Comparison of ENCODE assay signal across 8 cellular contexts in genomic region chr4:56424697-56425514, GRCh38. TPM values are rescaled to one million over a fixed set of nuclear protein-coding genes. Genes with fewer than 3 reads are reported as not detected.
DNase-seq lines count a peak whose midpoint lies in the region; ATAC-seq and TF ChIP-seq lines count a peak whose summit lies in the region.

No MANE protein-coding gene starts in this region.

- H3K27me3 ChIP-seq in DOHH2 (ENCODE audit: control insufficient read depth, low read length): no peaks in the 10 kb centered on the region
- H3K27me3 ChIP-seq in heart right ventricle: no peaks in the 10 kb centered on the region

- intact Hi-C loops in heart right ventricle (cut with DNase I): loop anchor here (2.0 to 10.0 kb wide), 8 partner anchors 110 to 412 kb away; a partner anchor contains a TSS

- H3K9me3 ChIP-seq in DOHH2 (ENCODE audit: control insufficient read depth, insufficient read depth, low read length) (no peaks in the 10 kb centered on the region), heart right ventricle (no peaks in the 10 kb centered on the region)

- DNase-seq in KG1 (lab: John Stamatoyannopoulos, UW): peak; percentile 40
- DNase-seq in activated gamma-delta T cell treated with anti-CD3 and anti-CD28 coated beads, Interleukin-2, amount 50 U/mL, for 16 hours (ENCODE audit: low read depth): peak; percentile 17
- peak in 1 of 2 donors; percentile 30 for DNase-seq in heart right ventricle
- peak in 5 of 6 experiments; percentile 6 to 68 (median 36) for DNase-seq in stimulated activated naive CD4-positive, alpha-beta T cell (lab: John Stamatoyannopoulos, UW)
- DNase-seq in SK-N-DZ (ENCODE audit: low spot score): no peak
- DNase-seq in NCI-H2196 treated with DMSO at 0.1 percent for 48 hours (lab: John Stamatoyannopoulos, UW; ENCODE audit: unreplicated experiment): no peak

- 48 to 54% methylated on average over 5 of the region's 5 CpGs for WGBS in heart right ventricle, 2 donors

- H3K9me2 ChIP-seq in DOHH2 (replicated peaks; ENCODE audit: control insufficient read depth, low read length): no peaks in the 10 kb centered on the region

- H3F3A ChIP-seq in DOHH2 (ENCODE audit: control insufficient read depth, insufficient read depth): peaks cover 15% of the 10 kb centered on the region

- H3K79me2 ChIP-seq in DOHH2 (ENCODE audit: control insufficient read depth, low read length): peaks cover 100% of the 10 kb centered on the region

- H3K4me1 ChIP-seq in DOHH2 (ENCODE audit: control insufficient read depth, low read length) (peaks cover 93% of the 10 kb centered on the region), heart right ventricle (peaks cover 0 to 5% (median 0%) of the 10 kb centered on the region in 9 donors)

- peak overlapping the region; percentile 46; the same call in 1 of the 2 replicates for H3K4me2 ChIP-seq in DOHH2 (ENCODE audit: low read length)

- H3K4me3 ChIP-seq in DOHH2 (ENCODE audit: low read length) (no peak overlapping the region), heart right ventricle (peak overlapping the region in 6 of 10 donors; percentile 21 to 31 (median 26))

- peaks cover 32% of the 10 kb centered on the region for H4K20me1 ChIP-seq in DOHH2 (ENCODE audit: control insufficient read depth, insufficient read depth, low read depth, low read length)

- H3K36me3 ChIP-seq in DOHH2 (ENCODE audit: control insufficient read depth, low read length) (peaks cover 49% of the 10 kb centered on the region), heart right ventricle (no peaks in the 10 kb centered on the region)

- TF ChIP-seq CTCF in DOHH2 (IDR thresholded peaks at IDR 0.05; ENCODE audit: low read depth, low read length, poor library complexity, severe bottlenecking) (peak; percentile 74), heart right ventricle (IDR thresholded peaks at IDR 0.05) (peak; percentile 28 to 77 (median 68))

- ATAC-seq in heart right ventricle: peak in 5 of 8 donors; percentile 55 to 67 (median 62)
- ATAC-seq in HG03432 (IDR thresholded peaks at IDR 0.05; ENCODE audit: unreplicated experiment): no peak

- H3K27ac ChIP-seq in DOHH2 (ENCODE audit: low read depth, low read length) (peak overlapping the region; percentile 43), heart right ventricle (no peak overlapping the region)

RNA-seq across cellular contexts. Expression of gene PPAT, which starts 10.5 kb away (rescaled TPM):
- total RNA-seq in heart right ventricle: 1 to 10 TPM; 1.8 to 5.2 (median 3.1) TPM
- 1 to 10 TPM in 1 of 2 donors, under 1 TPM in 1; 0.66 to 2.7 TPM for polyA plus RNA-seq in heart right ventricle
- 75.1 and 75.8 TPM in 2 replicates for polyA plus RNA-seq in SK-N-DZ (2014; cell fraction: cytosol; rRNA removed)
- 59.2 and 67.8 TPM in 2 replicates for polyA plus RNA-seq in SK-N-DZ (2014; cell fraction: nucleus; rRNA removed)

RNA-seq across cellular contexts. Expression of gene PAICS, which starts 11.2 kb away (rescaled TPM):
- 10 to 100 TPM; 20.2 to 32.5 (median 24.7) TPM for total RNA-seq in heart right ventricle
- 10 to 100 TPM; 14.0 to 36.9 TPM for polyA plus RNA-seq in heart right ventricle
- 197 and 217 TPM in 2 replicates for polyA plus RNA-seq in SK-N-DZ (2014; cell fraction: cytosol; rRNA removed)
- polyA plus RNA-seq in SK-N-DZ (2014; cell fraction: nucleus; rRNA removed): 122 and 133 TPM in 2 replicates

RNA-seq across cellular contexts. Expression of gene AASDH, which starts 37.6 kb away (rescaled TPM):
- 1 to 10 TPM; 4.8 to 8.7 (median 6.7) TPM for total RNA-seq in heart right ventricle
- 1 to 10 TPM; 2.0 to 3.1 TPM for polyA plus RNA-seq in heart right ventricle
- 9.6 and 11.9 TPM in 2 replicates for polyA plus RNA-seq in SK-N-DZ (2014; cell fraction: cytosol; rRNA removed)
- polyA plus RNA-seq in SK-N-DZ (2014; cell fraction: nucleus; rRNA removed): 14.6 and 15.5 TPM in 2 replicates

RNA-seq across cellular contexts. Expression of gene SRP72, which starts 42.5 kb away (rescaled TPM):
- total RNA-seq in heart right ventricle: 10 to 100 TPM; 36.7 to 54.5 (median 41.8) TPM
- polyA plus RNA-seq in heart right ventricle: 10 to 100 TPM; 22.8 to 27.4 TPM
- polyA plus RNA-seq in SK-N-DZ (2014; cell fraction: cytosol; rRNA removed): 53.3 and 56.6 TPM in 2 replicates
- polyA plus RNA-seq in SK-N-DZ (2014; cell fraction: nucleus; rRNA removed): 36.9 and 38.8 TPM in 2 replicates

Comparison
In these comparisons a context has a peak if more than half of its experiments do, and no peak if none do; other contexts are left out.
1. DNase-seq: peak in KG1 (single experiment), activated gamma-delta T cell treated with anti-CD3 and anti-CD28 coated beads, Interleukin-2, amount 50 U/mL, for 16 hours (single experiment) and stimulated activated naive CD4-positive, alpha-beta T cell (5 of 6); none in SK-N-DZ (single experiment) and NCI-H2196 treated with DMSO at 0.1 percent for 48 hours (single experiment).